In genomic region chr22:49826603-49827306, GRCh38 we compare ENCODE assay signal across 8 cellular contexts. TPM values are rescaled to one million over a fixed set of nuclear protein-coding genes. Genes with fewer than 3 reads are reported as not detected.
DNase-seq lines count a peak whose midpoint lies in the region; TF ChIP-seq lines count a peak whose summit lies in the region.

No MANE protein-coding gene starts in this region.

- peaks cover 17% of the 10 kb centered on the region for H4K20me1 ChIP-seq in GM23248 (ENCODE audit: insufficient read depth)

- H3K9ac ChIP-seq in GM23248: peak overlapping the region; percentile 95

- H2AFZ ChIP-seq in GM23248: 0 out of 2 replicates have a peak overlapping the region, but pooled peaks have one; percentile 18

- no peaks in the 10 kb centered on the region for H3K9me2 ChIP-seq in GM23248 (ENCODE audit: insufficient read depth)

- H3K27me3 Mint-ChIP-seq in mesothelial cell of epicardium (ENCODE audit: low read depth): no peaks in the 10 kb centered on the region
- H3K27me3 Mint-ChIP-seq in type B pancreatic cell: peaks cover 3% of the 10 kb centered on the region

- H3K36me3 ChIP-seq in GM23248 (ENCODE audit: low read depth): peaks cover 17% of the 10 kb centered on the region
- H3K36me3 ChIP-seq in effector memory CD4-positive, alpha-beta T cell (ENCODE audit: control insufficient read depth, insufficient read depth, low read length): peaks cover 19% of the 10 kb centered on the region

- H3K27ac ChIP-seq in GM23248: peak overlapping the region; percentile 93
- peak overlapping the region; percentile 77 for H3K27ac ChIP-seq in effector memory CD4-positive, alpha-beta T cell (ENCODE audit: insufficient read depth, low read length, poor library complexity, severe bottlenecking)

- DNase-seq in AG04449 (ENCODE audit: low read depth, low spot score) (no peak), GM23248 (peak; percentile 78), T-helper 9 cell (peak; percentile 29), mesothelial cell of epicardium (ENCODE audit: low spot score in 2 of 2, unreplicated experiment in 2 of 2) (peak in 1 of 2 experiments; percentile 67), type B pancreatic cell (ENCODE audit: extremely low spot score, unreplicated experiment) (no peak), NCI-H2196 (lab: John Stamatoyannopoulos, UW; ENCODE audit: unreplicated experiment) (no peak), cerebellar nuclear complex (lab: John Stamatoyannopoulos, UW) (no peak)
- peak in 2 of 3 donors; percentile 24 to 30 for DNase-seq in effector memory CD4-positive, alpha-beta T cell

- peak overlapping the region; percentile 72 for H3K4me3 ChIP-seq in AG04449 (ENCODE audit: low read depth, low read length)
- peak overlapping the region; percentile 92 for H3K4me3 ChIP-seq in GM23248
- peak overlapping the region; percentile 83 for H3K4me3 ChIP-seq in effector memory CD4-positive, alpha-beta T cell (ENCODE audit: insufficient read depth, low read depth, low read length, poor library complexity, severe bottlenecking)

- H3K4me2 ChIP-seq in GM23248 (ENCODE audit: unreplicated experiment): peak overlapping the region; percentile 94

- H3K4me3 Mint-ChIP-seq in mesothelial cell of epicardium (peak overlapping the region; percentile 85), type B pancreatic cell (peak overlapping the region; percentile 91)

- peaks cover 16% of the 10 kb centered on the region for H3K9me3 Mint-ChIP-seq in mesothelial cell of epicardium
- H3K9me3 Mint-ChIP-seq in type B pancreatic cell: peaks cover 7% of the 10 kb centered on the region

- 0 to 2% methylated on average over 48 to 50 of the region's 92 CpGs for WGBS in GM23248 (ENCODE audit: low coverage in 1 of 2, low lambda C conversion rate in 2 of 2, missing lambda C conversion rate in 2 of 2), 2 experiments

- peaks cover 25% of the 10 kb centered on the region for H3K4me1 Mint-ChIP-seq in mesothelial cell of epicardium
- H3K4me1 Mint-ChIP-seq in type B pancreatic cell (ENCODE audit: unreplicated experiment): peaks cover 28% of the 10 kb centered on the region

- TF ChIP-seq CTCF in AG04449 (IDR thresholded peaks at IDR 0.05; ENCODE audit: insufficient read depth, low read length, missing control alignments) (no peak), mesothelial cell of epicardium (IDR thresholded peaks at IDR 0.05; ENCODE audit: unreplicated experiment) (no peak), type B pancreatic cell (conservative IDR thresholded peaks at IDR 0.05) (no peak)

- in situ Hi-C loops in GM23248 (cut with MboI): no loop called here

- CTCF ChIA-PET in AG04449 (lab: Yijun Ruan, JAX): no interaction called here

- 0 out of 2 replicates have a peak, but pooled peaks cover 3% of the 10 kb centered on the region for H3F3A ChIP-seq in GM23248 (ENCODE audit: insufficient read depth)

- H3K4me1 ChIP-seq in GM23248 (ENCODE audit: insufficient read depth): peaks cover 14% of the 10 kb centered on the region
- H3K4me1 ChIP-seq in effector memory CD4-positive, alpha-beta T cell (ENCODE audit: control insufficient read depth, insufficient read depth, low read length, poor library complexity, severe bottlenecking): peaks cover 49% of the 10 kb centered on the region

- H3K9me3 ChIP-seq in GM23248 (ENCODE audit: low read depth): no peaks in the 10 kb centered on the region
- H3K9me3 ChIP-seq in effector memory CD4-positive, alpha-beta T cell (ENCODE audit: control insufficient read depth, low read length): no peaks in the 10 kb centered on the region

- H3K79me2 ChIP-seq in GM23248 (ENCODE audit: insufficient read depth): peaks cover 53% of the 10 kb centered on the region

- peak overlapping the region; percentile 93 for H3K27ac Mint-ChIP-seq in mesothelial cell of epicardium
- H3K27ac Mint-ChIP-seq in type B pancreatic cell: peak overlapping the region; percentile 92

- no peaks in the 10 kb centered on the region for H3K27me3 ChIP-seq in GM23248 (replicated peaks; ENCODE audit: insufficient read depth)
- H3K27me3 ChIP-seq in effector memory CD4-positive, alpha-beta T cell (replicated peaks; ENCODE audit: control insufficient read depth, insufficient read depth, low read length, poor library complexity, severe bottlenecking): no peaks in the 10 kb centered on the region

- peaks cover 25% of the 10 kb centered on the region for H3K36me3 Mint-ChIP-seq in mesothelial cell of epicardium
- peaks cover 18% of the 10 kb centered on the region for H3K36me3 Mint-ChIP-seq in type B pancreatic cell

- POLR2A ChIA-PET in AG04449 (lab: Yijun Ruan, JAX): interaction anchor here (0.5 to 0.9 kb wide), 2 partner anchors 10 to 14 kb away, joined by 3 to 4 read pairs; no protein-coding TSS in a partner anchor

RNA-seq across cellular contexts. Expression of gene BRD1, which starts 0.9 kb away (rescaled TPM):
- 23.1 and 24.4 TPM in 2 replicates for total RNA-seq in GM23248 (2014; rRNA removed; shearing (Covaris generic))
- polyA plus RNA-seq in GM23248 (2016; fragmentation: Nextera tagmentation; extraction: Ambion mirVana): 4.4 and 4.5 TPM in 2 replicates
- total RNA-seq in mesothelial cell of epicardium: 60.3 to 65.0 TPM (median 64.1 TPM) in 3 replicates
- 51.1 and 53.0 TPM in 2 replicates for total RNA-seq in type B pancreatic cell (ENCODE audit: low replicate concordance)

RNA-seq across cellular contexts. Expression of gene ZBED4, which starts 26.9 kb away (rescaled TPM):
- total RNA-seq in GM23248 (2014; rRNA removed; shearing (Covaris generic)): 7.7 and 8.9 TPM in 2 replicates
- polyA plus RNA-seq in GM23248 (2016; fragmentation: Nextera tagmentation; extraction: Ambion mirVana): 5.0 and 6.3 TPM in 2 replicates
- 32.3 to 33.3 TPM (median 32.6 TPM) in 3 replicates for total RNA-seq in mesothelial cell of epicardium
- 25.5 and 29.1 TPM in 2 replicates for total RNA-seq in type B pancreatic cell (ENCODE audit: low replicate concordance)

Comparison
In these comparisons a context has a peak if more than half of its experiments do, and no peak if none do; other contexts are left out.
1. DNase-seq: peak in GM23248 (single experiment), T-helper 9 cell (single experiment) and effector memory CD4-positive, alpha-beta T cell (2 of 3); none in AG04449 (single experiment), type B pancreatic cell (single experiment), NCI-H2196 (single experiment) and cerebellar nuclear complex (0 of 2).
2. Peak in every context shown above with its lines, with median percentiles within 50 percentile points of each other: H3K4me3 ChIP-seq.